Comparison of ENCODE assay signal across 27 cellular contexts in the genomic region with DNA sequence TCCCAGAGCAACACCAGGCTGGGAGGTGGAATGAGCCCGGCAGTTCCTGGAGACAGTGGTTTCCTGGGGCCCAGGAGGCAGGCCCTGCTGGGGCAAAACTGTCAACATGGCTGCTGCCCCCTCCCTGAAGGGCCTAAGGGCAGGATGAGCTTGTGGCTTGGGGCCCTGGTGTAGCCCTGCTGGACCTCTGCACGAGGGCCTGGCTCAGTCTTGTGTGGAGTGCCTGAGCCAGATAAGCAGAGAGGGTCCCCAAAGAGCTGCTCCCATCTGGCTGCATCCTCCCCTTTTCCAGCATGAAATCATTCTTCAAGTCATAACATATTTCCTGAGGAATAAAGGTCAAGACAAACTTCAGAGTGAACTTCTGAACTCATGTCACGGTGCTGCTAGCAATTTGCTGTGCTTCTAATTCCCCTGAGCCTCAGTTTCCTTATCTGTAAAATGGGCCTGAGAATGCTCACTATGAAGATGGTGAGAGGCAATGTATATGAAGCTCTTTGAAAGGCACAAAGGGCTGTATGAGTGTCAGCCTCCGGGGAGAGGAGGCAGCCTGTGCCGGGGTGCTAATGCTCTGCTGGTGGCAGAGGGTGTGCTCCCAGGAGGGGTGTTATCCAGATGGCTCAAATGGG.
"Had no signal": no experiment of that assay in that cellular context is flagged by ENCODE, and none has a peak within 500 bp of the region (broad histone marks: within the 10 kb centered on the region; RNA-seq: fewer than 3 reads in every experiment).

No MANE protein-coding gene starts in this region.

- H3K4me3 ChIP-seq: coronary artery, dorsolateral prefrontal cortex, esophagus squamous epithelium, gastrocnemius medialis, heart right ventricle, left ventricle myocardium inferior, lung had no signal

- H3K36me3 ChIP-seq: esophagus squamous epithelium, gastrocnemius medialis, heart right ventricle, left ventricle myocardium inferior had no signal

- H3K27me3 ChIP-seq: dorsolateral prefrontal cortex, esophagus squamous epithelium, gastrocnemius medialis had no signal

- H3K4me1 ChIP-seq: gastrocnemius medialis had no signal

- H3K27ac ChIP-seq: coronary artery, dorsolateral prefrontal cortex, epithelial cell of prostate, esophagus squamous epithelium, gastrocnemius medialis, heart right ventricle, left ventricle myocardium inferior had no signal

- FAIRE-seq: colon, endothelial cell of umbilical vein, islet of Langerhans, keratinocyte had no signal

- DNase-seq: dermis blood vessel endothelial cell; dorsolateral prefrontal cortex; effector CD4-positive, alpha-beta T cell; effector memory CD4-positive, alpha-beta T cell; erythroblast; esophagus squamous epithelium; foreskin fibroblast; foreskin melanocyte; gastrocnemius medialis; glutamatergic neuron; head of caudate nucleus; heart right ventricle; hippocampal formation; left colon; left ventricle myocardium inferior; mammary epithelial cell; mesendoderm; midbrain had no signal

- H3K9me3 ChIP-seq: esophagus squamous epithelium, gastrocnemius medialis, heart right ventricle, left ventricle myocardium inferior had no signal

- ATAC-seq: esophagus mucosa, gastrocnemius medialis, left colon, left lobe of liver had no signal
